ENCODE assay signal across 8 cellular contexts in genomic region chr10:25758041-25758457, GRCh38.
DNase-seq lines count a peak whose midpoint lies in the region; ATAC-seq and TF ChIP-seq lines count a peak whose summit lies in the region.

No MANE protein-coding gene starts in this region.

- no peaks in the 10 kb centered on the region for H3K27me3 ChIP-seq in Karpas-422 (ENCODE audit: low read length)

- no peak overlapping the region for H3K9ac ChIP-seq in Karpas-422 (ENCODE audit: low read length)

- no peak overlapping the region for H3K4me2 ChIP-seq in Karpas-422 (ENCODE audit: low read depth, low read length, poor library complexity, severe bottlenecking)

- no peak overlapping the region for H2AFZ ChIP-seq in Karpas-422 (ENCODE audit: low read length)

- H4K20me1 ChIP-seq in Karpas-422 (ENCODE audit: insufficient read depth, low read depth, low read length), result no peaks in the 10 kb centered on the region

- no peaks in the 10 kb centered on the region for H3K4me1 ChIP-seq in Karpas-422 (ENCODE audit: low read length)

- ATAC-seq in HG03108 (IDR thresholded peaks at IDR 0.05; ENCODE audit: unreplicated experiment) (no peak), sciatic nerve (no peak)
- ATAC-seq in stimulated activated naive CD8-positive, alpha-beta T cell treated with anti-CD3 and anti-CD28 coated beads, Interleukin-15, amount 100 ng/mL, for 72 hours, result no peak

- no peak overlapping the region for H3K27ac ChIP-seq in Karpas-422 (ENCODE audit: low read length)

- no peaks in the 10 kb centered on the region for H3K9me3 Mint-ChIP-seq in glutamatergic neuron (ENCODE audit: unreplicated experiment)
- H3K9me3 Mint-ChIP-seq in stimulated activated naive CD8-positive, alpha-beta T cell treated with anti-CD3 and anti-CD28 coated beads, Interleukin-15, amount 100 ng/mL, for 72 hours, result no peaks in the 10 kb centered on the region
- peaks cover 2% of the 10 kb centered on the region for H3K9me3 Mint-ChIP-seq in activated CD4-positive, alpha-beta memory T cell treated with anti-CD3 and anti-CD28 coated beads, Interleukin-2, amount 10 ng/mL, durations not matched to agents 7 days and 5 days

- TF ChIP-seq CTCF in GM10248 (IDR thresholded peaks at IDR 0.05; ENCODE audit: control extremely low read depth, extremely low read depth, low read depth, missing control alignments) (peak; percentile 46), glutamatergic neuron (IDR thresholded peaks at IDR 0.05; ENCODE audit: partially characterized antibody, unreplicated experiment) (peak; percentile 65)

- H3K36me3 ChIP-seq in Karpas-422 (ENCODE audit: insufficient read depth, low read length), result no peaks in the 10 kb centered on the region

- DNase-seq in GM10248 (ENCODE audit: extremely low spot score) (peak; percentile 22), Karpas-422 (peak; percentile 73), OCI-M1 (lab: John Stamatoyannopoulos, UW) (peak; percentile 70), glutamatergic neuron (peak; percentile 24), sciatic nerve (ENCODE audit: low spot score) (no peak)
- DNase-seq in stimulated activated naive CD8-positive, alpha-beta T cell treated with anti-CD3 and anti-CD28 coated beads, Interleukin-15, amount 100 ng/mL, for 72 hours, result no peak
- DNase-seq in activated CD4-positive, alpha-beta memory T cell treated with anti-CD3 and anti-CD28 coated beads, Interleukin-2, amount 10 ng/mL, durations not matched to agents 7 days and 5 days, result no peak

- H3K36me3 Mint-ChIP-seq in glutamatergic neuron (ENCODE audit: unreplicated experiment), result no peaks in the 10 kb centered on the region
- no peaks in the 10 kb centered on the region for H3K36me3 Mint-ChIP-seq in activated CD4-positive, alpha-beta memory T cell treated with anti-CD3 and anti-CD28 coated beads, Interleukin-2, amount 10 ng/mL, durations not matched to agents 7 days and 5 days (ENCODE audit: low read depth)

- no peak overlapping the region for H3K4me3 ChIP-seq in Karpas-422 (ENCODE audit: low read length)

- H3K4me1 Mint-ChIP-seq in glutamatergic neuron (ENCODE audit: low read depth, unreplicated experiment), result no peaks in the 10 kb centered on the region
- no peaks in the 10 kb centered on the region for H3K4me1 Mint-ChIP-seq in stimulated activated naive CD8-positive, alpha-beta T cell treated with anti-CD3 and anti-CD28 coated beads, Interleukin-15, amount 100 ng/mL, for 72 hours
- no peaks in the 10 kb centered on the region for H3K4me1 Mint-ChIP-seq in activated CD4-positive, alpha-beta memory T cell treated with anti-CD3 and anti-CD28 coated beads, Interleukin-2, amount 10 ng/mL, durations not matched to agents 7 days and 5 days

- H3K27ac Mint-ChIP-seq in glutamatergic neuron (ENCODE audit: unreplicated experiment), result no peak overlapping the region
- no peak overlapping the region for H3K27ac Mint-ChIP-seq in stimulated activated naive CD8-positive, alpha-beta T cell treated with anti-CD3 and anti-CD28 coated beads, Interleukin-15, amount 100 ng/mL, for 72 hours
- H3K27ac Mint-ChIP-seq in activated CD4-positive, alpha-beta memory T cell treated with anti-CD3 and anti-CD28 coated beads, Interleukin-2, amount 10 ng/mL, durations not matched to agents 7 days and 5 days, result no peak overlapping the region

- intact Hi-C loops in sciatic nerve (cut with DNase I), result no loop called here

- no peaks in the 10 kb centered on the region for H3K9me3 ChIP-seq in Karpas-422 (ENCODE audit: low read length)

- no peaks in the 10 kb centered on the region for H3K9me2 ChIP-seq in Karpas-422 (replicated peaks; ENCODE audit: insufficient read depth, low read length)

- H3K79me2 ChIP-seq in Karpas-422 (ENCODE audit: low read length), result no peaks in the 10 kb centered on the region

- no peaks in the 10 kb centered on the region for H3K27me3 Mint-ChIP-seq in glutamatergic neuron (ENCODE audit: unreplicated experiment)
- H3K27me3 Mint-ChIP-seq in stimulated activated naive CD8-positive, alpha-beta T cell treated with anti-CD3 and anti-CD28 coated beads, Interleukin-15, amount 100 ng/mL, for 72 hours, result no peaks in the 10 kb centered on the region
- H3K27me3 Mint-ChIP-seq in activated CD4-positive, alpha-beta memory T cell treated with anti-CD3 and anti-CD28 coated beads, Interleukin-2, amount 10 ng/mL, durations not matched to agents 7 days and 5 days, result no peaks in the 10 kb centered on the region

- POLR2A ChIA-PET in GM10248 (lab: Yijun Ruan, JAX), result no interaction called here
- POLR2A ChIA-PET in activated CD4-positive, alpha-beta memory T cell treated with anti-CD3 and anti-CD28 coated beads, Interleukin-2, amount 10 ng/mL, durations not matched to agents 7 days and 5 days (lab: Charles Lee), result no interaction called here

- CTCF ChIA-PET in GM10248 (lab: Yijun Ruan, JAX), result interaction anchor here (1.3 to 3.5 kb wide), 7 partner anchors 9 to 513 kb away, joined by 3 to 13 read pairs (median 6); no protein-coding TSS in a partner anchor
- CTCF ChIA-PET in activated CD4-positive, alpha-beta memory T cell treated with anti-CD3 and anti-CD28 coated beads, Interleukin-2, amount 10 ng/mL, durations not matched to agents 7 days and 5 days (lab: Charles Lee), result interaction anchor here (1.0 to 1.4 kb wide), 2 partner anchors 11 to 18 kb away, joined by 3 read pairs; no protein-coding TSS in a partner anchor

- no peak overlapping the region for H3K4me3 Mint-ChIP-seq in glutamatergic neuron (ENCODE audit: unreplicated experiment)
- H3K4me3 Mint-ChIP-seq in stimulated activated naive CD8-positive, alpha-beta T cell treated with anti-CD3 and anti-CD28 coated beads, Interleukin-15, amount 100 ng/mL, for 72 hours, result no peak overlapping the region
- H3K4me3 Mint-ChIP-seq in activated CD4-positive, alpha-beta memory T cell treated with anti-CD3 and anti-CD28 coated beads, Interleukin-2, amount 10 ng/mL, durations not matched to agents 7 days and 5 days, result no peak overlapping the region

Comparison
In these comparisons a context has a peak if more than half of its experiments do, and no peak if none do; other contexts are left out.
1. DNase-seq: peak in GM10248 (single experiment), Karpas-422 (single experiment), OCI-M1 (single experiment) and glutamatergic neuron (single experiment); none in sciatic nerve (single experiment), stimulated activated naive CD8-positive, alpha-beta T cell treated with anti-CD3 and anti-CD28 coated beads, Interleukin-15, amount 100 ng/mL, for 72 hours (0 of 2) and activated CD4-positive, alpha-beta memory T cell treated with anti-CD3 and anti-CD28 coated beads, Interleukin-2, amount 10 ng/mL, durations not matched to agents 7 days and 5 days (single experiment).